8 cellular contexts compared by ENCODE assay signal in genomic region chr19:10290876-10291553, GRCh38. TPM values are rescaled to one million over a fixed set of nuclear protein-coding genes. Genes with fewer than 3 reads are reported as not detected.
A peak's percentile ranks its signal among the peaks of the same experiment; 100 is the strongest.
DNase-seq lines count a peak whose midpoint lies in the region; ATAC-seq and TF ChIP-seq lines count a peak whose summit lies in the region.

No MANE protein-coding gene starts in this region.

- H3K4me3 Mint-ChIP-seq in Calu3 (ENCODE audit: low read depth, unreplicated experiment) (peak overlapping the region; percentile 59), nephron (peak overlapping the region; percentile 63 to 81 (median 75))

- TF ChIP-seq CTCF in Calu3 (IDR thresholded peaks at IDR 0.05; ENCODE audit: unreplicated experiment) (no peak), nephron (IDR thresholded peaks at IDR 0.05; ENCODE audit: unreplicated experiment in 3 of 3) (no peak), uterus (IDR thresholded peaks at IDR 0.05) (no peak)

- no peaks in the 10 kb centered on the region for H3K36me3 ChIP-seq in uterus

- peaks cover 46 to 71% of the 10 kb centered on the region in 2 donors for H3K27me3 ChIP-seq in uterus

- H3K36me3 Mint-ChIP-seq in Calu3 (ENCODE audit: insufficient read depth, unreplicated experiment) (peaks cover 49% of the 10 kb centered on the region), nephron (ENCODE audit: low read depth) (no peaks in the 10 kb centered on the region)

- H3K4me1 ChIP-seq in uterus = peaks cover 0 to 32% of the 10 kb centered on the region in 2 donors

- CTCF ChIA-PET in Calu3 (lab: Charles Lee) = interaction anchor here (0.6 to 1.4 kb wide), 3 partner anchors 20 to 32 kb away, joined by 3 to 4 read pairs (median 3); partner anchors contain the start of gene ICAM1

- intact Hi-C loops in Calu3 (cut with micrococcal nuclease; ENCODE audit: unreplicated experiment) = no loop called here
- intact Hi-C loops in uterus (cut with DNase I; ENCODE audit: low total_unique reads) = no loop called here

- TF ChIP-seq POLR2A in erythroblast (IDR thresholded peaks at IDR 0.05; ENCODE audit: low read length) (peak; percentile 73), uterus (IDR thresholded peaks at IDR 0.05) (no peak)

- no peak overlapping the region for H3K27ac ChIP-seq in uterus

- DNase-seq in Calu3 (peak; percentile 55), KG1 (lab: John Stamatoyannopoulos, UW) (peak; percentile 11), erythroblast (lab: John Stamatoyannopoulos, UW) (peak; percentile 84 to 90), uterus (peak in 1 of 2 donors; percentile 36), SIG-M5 treated with dmso at 0.1 percent for 504 hours (lab: John Stamatoyannopoulos, UW; ENCODE audit: unreplicated experiment) (no peak)
- peak; percentile 54 to 62 for DNase-seq in activated CD4-positive, alpha-beta T cell treated with anti-CD3 and anti-CD28 coated beads for 4 hours

- peaks cover 15% of the 10 kb centered on the region for H3K4me1 Mint-ChIP-seq in Calu3 (ENCODE audit: low read depth, unreplicated experiment)
- H3K4me1 Mint-ChIP-seq in nephron = peaks cover 29% of the 10 kb centered on the region

- no peaks in the 10 kb centered on the region for H3K9me3 Mint-ChIP-seq in Calu3 (ENCODE audit: low read depth, unreplicated experiment)
- H3K9me3 Mint-ChIP-seq in nephron = peaks cover 3% of the 10 kb centered on the region

- no peaks in the 10 kb centered on the region for H3K9me3 ChIP-seq in uterus

- no peak overlapping the region for H3K27ac Mint-ChIP-seq in Calu3 (ENCODE audit: unreplicated experiment)
- no peak overlapping the region for H3K27ac Mint-ChIP-seq in nephron

- ATAC-seq in HG03442 (IDR thresholded peaks at IDR 0.05; ENCODE audit: unreplicated experiment) = no peak

- H3K27me3 Mint-ChIP-seq in Calu3 (ENCODE audit: unreplicated experiment) (peaks cover 30% of the 10 kb centered on the region), nephron (ENCODE audit: low read depth) (peaks cover 100% of the 10 kb centered on the region)

- peak overlapping the region; percentile 8 to 13 for H3K4me3 ChIP-seq in uterus

- no TSS peak for BruUV-seq in Calu3 (replicated peaks; lab: Mats Ljungman, UMichigan)

RNA-seq across cellular contexts. Expression of gene ICAM5, which starts 1.3 kb away (rescaled TPM):
- total RNA-seq in Calu3 (2022) (0.61 and 1.3 TPM in 2 replicates), uterus (under 1 TPM in 3 of 4 donors, not detected in 1; 0.07 to 0.88 (median 0.29) TPM)

RNA-seq across cellular contexts. Expression of gene ICAM4, which starts 4.3 kb away (rescaled TPM):
- total RNA-seq in Calu3 (2022) (1.6 and 1.7 TPM in 2 replicates), uterus (under 1 TPM in 1 of 4 donors, not detected in 3; 0.41 TPM)

RNA-seq across cellular contexts. Expression of gene ZGLP1, which starts 18.6 kb away (rescaled TPM):
- total RNA-seq in Calu3 (2022) (4.6 and 7.0 TPM in 2 replicates), uterus (1 to 10 TPM in 2 of 4 donors, not detected in 2; 1.0 to 2.5 TPM)

RNA-seq across cellular contexts. Expression of gene ICAM1, which starts 20.1 kb away (rescaled TPM):
- 91.0 and 147 TPM in 2 replicates for total RNA-seq in Calu3 (2022)
- 10 to 100 TPM in 3 of 4 donors, 1 to 10 TPM in 1; 6.5 to 32.8 (median 23.2) TPM for total RNA-seq in uterus

RNA-seq across cellular contexts. Expression of gene FDX2, which starts 24.8 kb away (rescaled TPM):
- total RNA-seq in Calu3 (2022) (18.7 and 18.9 TPM in 2 replicates), uterus (10 to 100 TPM in 1 of 4 donors, 1 to 10 TPM in 3; 1.5 to 12.7 (median 4.9) TPM)
